Comparison of ENCODE assay signal across 25 cellular contexts in genomic region chr4:84672177-84672576, GRCh38.
"Had no signal": no experiment of that assay in that cellular context is flagged by ENCODE, and none has a peak within 500 bp of the region (broad histone marks: within the 10 kb centered on the region; RNA-seq: fewer than 3 reads in every experiment).

No MANE protein-coding gene starts in this region.

- H3K27me3 ChIP-seq: foreskin keratinocyte, heart right ventricle, left lung, neural progenitor cell, right lobe of liver, suprapubic skin, vagina had no signal

- H3K4me2 ChIP-seq: neural progenitor cell had no signal

- H3K4me1 ChIP-seq: neural progenitor cell, right lobe of liver, suprapubic skin, vagina had no signal

- DNase-seq: effector CD8-positive, alpha-beta T cell; endodermal cell; foreskin keratinocyte; glutamatergic neuron; heart right ventricle; hippocampal formation; left cardiac atrium; left lung; mesendoderm; midbrain; naive thymus-derived CD4-positive, alpha-beta T cell; right lobe of liver; small intestine; stimulated activated CD4-positive, alpha-beta T cell treated with anti-CD3 and anti-CD28 coated beads, Interleukin-15, amount 100 ng/mL, for 24 hours; stimulated activated CD4-positive, alpha-beta T cell treated with anti-CD3 and anti-CD28 coated beads, Interleukin-2, amount 100 ng/mL, for 48 hours; stimulated activated CD8-positive, alpha-beta memory T cell treated with anti-CD3 and anti-CD28 coated beads, Interleukin-4, amount 100 ng/mL, for 48 hours; stimulated activated naive CD4-positive, alpha-beta T cell; stimulated activated naive CD8-positive, alpha-beta T cell treated with anti-CD3 and anti-CD28 coated beads, Interleukin-15, amount 100 ng/mL, for 72 hours; trophoblast cell had no signal

- H3K27ac ChIP-seq: epithelial cell of prostate, foreskin keratinocyte, heart right ventricle, left lung, neural progenitor cell, parathyroid adenoma, right lobe of liver, suprapubic skin, vagina had no signal

- H3K9ac ChIP-seq: neural progenitor cell, parathyroid adenoma had no signal

- H3K9me3 ChIP-seq: heart right ventricle, left lung, right lobe of liver, suprapubic skin, vagina had no signal

- H3K79me2 ChIP-seq: parathyroid adenoma had no signal

- ATAC-seq: esophagus mucosa; foreskin keratinocyte; heart right ventricle; left cardiac atrium; left lung; naive thymus-derived CD4-positive, alpha-beta T cell; right lobe of liver; stimulated activated naive CD8-positive, alpha-beta T cell treated with anti-CD3 and anti-CD28 coated beads, Interleukin-15, amount 100 ng/mL, for 72 hours had no signal

- H3K4me3 ChIP-seq: heart right ventricle, left lung, neural progenitor cell, right lobe of liver, suprapubic skin, vagina had no signal

- H2AFZ ChIP-seq: neural progenitor cell, parathyroid adenoma had no signal
